13 cellular contexts compared by ENCODE assay signal in the genomic region with DNA sequence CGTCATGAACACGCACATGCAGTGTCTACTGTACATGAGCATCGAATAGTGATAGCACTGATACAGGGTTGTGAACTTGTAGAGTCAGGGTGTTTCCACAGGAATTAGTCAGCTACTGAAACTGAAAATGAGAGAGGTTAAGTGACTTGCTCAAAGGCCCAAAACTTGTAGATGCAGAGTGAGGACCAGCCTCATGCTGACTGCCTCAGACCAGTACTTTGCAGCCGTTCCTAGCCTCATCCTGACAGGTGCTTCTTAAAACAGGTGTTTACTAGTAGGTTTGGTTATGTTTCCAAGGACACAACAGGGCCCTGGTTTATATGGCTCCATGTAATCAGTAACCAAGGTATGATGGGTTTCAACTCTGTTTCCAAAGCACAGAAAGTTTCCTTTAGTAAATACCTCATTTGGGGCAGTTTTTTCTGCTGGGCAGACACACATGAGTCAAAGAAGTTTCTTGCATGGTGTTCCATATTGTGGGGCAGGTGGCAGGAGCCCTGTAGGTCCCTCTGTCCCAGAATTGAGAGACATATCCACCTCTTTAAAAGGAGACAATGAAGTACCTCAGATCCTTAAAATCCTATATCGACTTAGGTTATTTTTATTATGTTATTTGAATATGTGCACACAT. TPM values are rescaled to one million over a fixed set of nuclear protein-coding genes. Genes with fewer than 3 reads are reported as not detected.
DNase-seq lines count a peak whose midpoint lies in the region; ATAC-seq, FAIRE-seq and TF ChIP-seq lines count a peak whose summit lies in the region.
"Had no signal": no experiment of that assay in that cellular context is flagged by ENCODE, and none has a peak within 500 bp of the region (broad histone marks: within the 10 kb centered on the region; RNA-seq: fewer than 3 reads in every experiment).

No MANE protein-coding gene starts in this region.

- TF ChIP-seq CTCF in kidney (IDR thresholded peaks at IDR 0.05; ENCODE audit: borderline replicate concordance, extremely low read depth, insufficient read depth) (no peak), colonic mucosa (IDR thresholded peaks at IDR 0.05) (no peak)

- no peaks in the 10 kb centered on the region for H3K27me3 ChIP-seq in colonic mucosa
- H3K27me3 ChIP-seq: adrenal gland had no signal

- H3K4me1 ChIP-seq in kidney (ENCODE audit: control insufficient read depth in 1 of 2, insufficient read depth in 1 of 2, low read depth in 1 of 2, low read length in 2 of 2) = peaks cover 0 to 4% of the 10 kb centered on the region in 2 donors
- H3K4me1 ChIP-seq in colonic mucosa = no peaks in the 10 kb centered on the region
- H3K4me1 ChIP-seq: A549, adrenal gland had no signal

- DNase-seq in NCI-H748 (lab: John Stamatoyannopoulos, UW; ENCODE audit: unreplicated experiment) (peak; percentile 24), NCI-H748 treated with DMSO at 0.1 percent for 48 hours (lab: John Stamatoyannopoulos, UW) (no peak), kidney (no peak), colonic mucosa (no peak), EL (no peak), NCI-H1092 (lab: John Stamatoyannopoulos, UW) (no peak)
- DNase-seq: adrenal gland, NCI-H524 had no signal

- H3K4me3 ChIP-seq in kidney (ENCODE audit: low read length in 2 of 2) (no peak overlapping the region), colonic mucosa (no peak overlapping the region)
- H3K4me3 ChIP-seq: A549, adrenal gland had no signal

- ATAC-seq in GM21447 (IDR thresholded peaks at IDR 0.05; ENCODE audit: unreplicated experiment) = peak; percentile 95
- peak; percentile 95 for ATAC-seq in HG03135 (IDR thresholded peaks at IDR 0.05; ENCODE audit: unreplicated experiment)
- ATAC-seq: A549, esophagus mucosa had no signal

- H3K9ac ChIP-seq in kidney (ENCODE audit: low read length in 2 of 2) (no peak overlapping the region), colonic mucosa (ENCODE audit: low read depth in 2 of 2, low read length in 2 of 2) (no peak overlapping the region)

- H3K36me3 ChIP-seq in kidney (ENCODE audit: control insufficient read depth in 1 of 2, insufficient read depth in 2 of 2, low read length in 2 of 2) (peaks cover 3 to 20% of the 10 kb centered on the region in 2 donors), colonic mucosa (no peaks in the 10 kb centered on the region)
- H3K36me3 ChIP-seq: adrenal gland had no signal

- H3K9me3 ChIP-seq in kidney (ENCODE audit: control insufficient read depth in 1 of 2, low read length in 2 of 2) (no peaks in the 10 kb centered on the region), colonic mucosa (no peaks in the 10 kb centered on the region)
- H3K9me3 ChIP-seq: A549, adrenal gland had no signal

- H3K27ac ChIP-seq in kidney (ENCODE audit: low read depth in 2 of 2, low read length in 2 of 2) (peak overlapping the region; percentile 11 to 38), colonic mucosa (no peak overlapping the region)
- H3K27ac ChIP-seq: A549, adrenal gland had no signal

- intact Hi-C loops in kidney (cut with DNase I) (no loop called here), colonic mucosa (cut with DNase I) (no loop called here)

- FAIRE-seq in kidney (lab: Jason Lieb, UNC) = no peak
- FAIRE-seq: A549 had no signal

RNA-seq across cellular contexts. Expression of a gene that starts 16.0 kb away (rescaled TPM):
- total RNA-seq in kidney (8.6 TPM), colonic mucosa (1 to 10 TPM in 1 of 2 donors, under 1 TPM in 1; 0.67 to 1.2 TPM)
- 8.5 TPM for polyA plus RNA-seq in kidney (ENCODE audit: insufficient read depth, low read depth, low replicate concordance)
- total RNA-seq: G401 had no signal
- polyA plus RNA-seq: A549 had no signal
